Comparison of ENCODE assay signal across 18 cellular contexts in genomic region chr6:110933913-110934312, GRCh38.
"Had no signal": no experiment of that assay in that cellular context is flagged by ENCODE, and none has a peak within 500 bp of the region (broad histone marks: within the 10 kb centered on the region; RNA-seq: fewer than 3 reads in every experiment).

No MANE protein-coding gene starts in this region.

- DNase-seq: colonic mucosa; dorsolateral prefrontal cortex; effector CD8-positive, alpha-beta T cell; heart right ventricle; hypothalamus; kidney glomerular epithelial cell; mammary epithelial cell; mucosa of descending colon; natural killer cell; posterior cingulate gyrus; stimulated activated CD4-positive, alpha-beta T cell treated with anti-CD3 and anti-CD28 coated beads, Interleukin-12 subunit alpha, Interleukin-12 subunit beta, amount 100 ng/mL, for 4 hours; tibial artery; upper lobe of left lung; uterus had no signal

- ATAC-seq: esophagus mucosa, heart right ventricle, natural killer cell had no signal

- H3K4me3 ChIP-seq: colonic mucosa, dorsolateral prefrontal cortex, heart right ventricle, mucosa of descending colon, right atrium auricular region, tibial artery, upper lobe of left lung, uterus had no signal

- H3K27me3 Mint-ChIP-seq: stimulated activated naive CD8-positive, alpha-beta T cell treated with anti-CD3 and anti-CD28 coated beads, Interleukin-15, Interleukin-2, amounts not matched to agents 100 ng/mL and 50 ng/mL, for 24 hours had no signal

- H3K27ac Mint-ChIP-seq: natural killer cell; stimulated activated naive CD8-positive, alpha-beta T cell treated with anti-CD3 and anti-CD28 coated beads, Interleukin-15, Interleukin-2, amounts not matched to agents 100 ng/mL and 50 ng/mL, for 24 hours had no signal

- H3K9me3 Mint-ChIP-seq: natural killer cell; neural crest cell; stimulated activated naive CD8-positive, alpha-beta T cell treated with anti-CD3 and anti-CD28 coated beads, Interleukin-15, Interleukin-2, amounts not matched to agents 100 ng/mL and 50 ng/mL, for 24 hours had no signal

- H3K36me3 Mint-ChIP-seq: natural killer cell had no signal

- H3K4me3 Mint-ChIP-seq: natural killer cell; neural crest cell; stimulated activated naive CD8-positive, alpha-beta T cell treated with anti-CD3 and anti-CD28 coated beads, Interleukin-15, Interleukin-2, amounts not matched to agents 100 ng/mL and 50 ng/mL, for 24 hours had no signal
